Comparison of ENCODE assay signal across 8 cellular contexts in the genomic region with DNA sequence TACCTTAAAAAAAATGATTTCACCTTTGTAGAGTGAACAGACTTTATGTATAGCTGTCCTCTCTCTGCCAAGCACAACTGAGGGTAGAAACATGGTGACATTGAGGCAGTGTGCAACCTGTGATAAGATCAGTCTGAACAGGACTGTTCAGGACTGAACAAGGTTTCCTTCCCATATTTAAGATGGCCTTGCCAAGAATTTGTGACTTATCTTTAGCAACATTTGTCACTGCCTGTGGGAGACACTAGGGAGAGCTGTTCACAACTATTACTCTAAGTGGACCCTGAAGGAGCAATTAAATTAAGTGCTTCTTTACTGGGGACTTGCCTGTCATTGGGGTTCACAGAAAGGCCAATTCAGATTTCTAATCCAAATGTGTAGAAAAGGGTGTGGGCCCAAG. TPM values are rescaled to one million over a fixed set of nuclear protein-coding genes. Genes with fewer than 3 reads are reported as not detected.
DNase-seq lines count a peak whose midpoint lies in the region; ATAC-seq and TF ChIP-seq lines count a peak whose summit lies in the region.
"Had no signal": no experiment of that assay in that cellular context is flagged by ENCODE, and none has a peak within 500 bp of the region (broad histone marks: within the 10 kb centered on the region; RNA-seq: fewer than 3 reads in every experiment).

No MANE protein-coding gene starts in this region.

- no peak overlapping the region for H3K18ac ChIP-seq in mesendoderm (ENCODE audit: low read length)

- H2AK5ac ChIP-seq in mesendoderm (ENCODE audit: low read length) = no peak overlapping the region

- no peaks in the 10 kb centered on the region for H3K4me1 Mint-ChIP-seq in activated CD4-positive, alpha-beta T cell treated with anti-CD3 and anti-CD28 coated beads, Interleukin-2, amount 10 ng/mL, durations not matched to agents 7 days and 5 days

- H3K4ac ChIP-seq in mesendoderm (ENCODE audit: low read depth, low read length) = no peak overlapping the region

- H3K79me2 ChIP-seq in mesendoderm (ENCODE audit: control insufficient read depth, insufficient read depth, low read length) = no peaks in the 10 kb centered on the region

- peak; percentile 66 for ATAC-seq in HG03108 (IDR thresholded peaks at IDR 0.05; ENCODE audit: unreplicated experiment)
- ATAC-seq: sciatic nerve had no signal

- no peak overlapping the region for H3K56ac ChIP-seq in mesendoderm (ENCODE audit: low read length)

- peaks cover 35% of the 10 kb centered on the region for H3K27me3 Mint-ChIP-seq in activated CD4-positive, alpha-beta T cell treated with anti-CD3 and anti-CD28 coated beads, Interleukin-2, amount 10 ng/mL, durations not matched to agents 7 days and 5 days

- H4K8ac ChIP-seq in mesendoderm (ENCODE audit: low read depth, low read length) = no peak overlapping the region

- H3K79me1 ChIP-seq in mesendoderm (ENCODE audit: low read length) = no peaks in the 10 kb centered on the region

- H2BK120ac ChIP-seq in mesendoderm (ENCODE audit: low read depth, low read length) = no peak overlapping the region

- no peak overlapping the region for H4K5ac ChIP-seq in mesendoderm (ENCODE audit: low read length)

- TF ChIP-seq CTCF in GM12875 (IDR thresholded peaks at IDR 0.05; ENCODE audit: borderline replicate concordance, insufficient read depth, low read depth, low read length) = peak; percentile 27; the same call in 1 of the 2 replicates

- DNase-seq in RPMI8226 (peak; percentile 15), mesendoderm (peak; percentile 37), GDM1 (lab: John Stamatoyannopoulos, UW) (no peak)
- no peak for DNase-seq in activated CD4-positive, alpha-beta T cell treated with anti-CD3 and anti-CD28 coated beads, Interleukin-2, amount 10 ng/mL, durations not matched to agents 7 days and 5 days
- no peak for DNase-seq in activated T-cell treated with anti-CD3 and anti-CD28 coated beads, Interleukin-2, amount 50 U/mL, for 48 hours

- no peak overlapping the region for H3K23ac ChIP-seq in mesendoderm (ENCODE audit: low read length)

- no peak overlapping the region for H3K27ac ChIP-seq in mesendoderm (ENCODE audit: low read depth, low read length)

- no peak overlapping the region for H3K4me2 ChIP-seq in mesendoderm (ENCODE audit: low read length)

- H2BK5ac ChIP-seq in mesendoderm (ENCODE audit: low read length) = no peak overlapping the region

- no peak overlapping the region for H3K4me3 Mint-ChIP-seq in activated CD4-positive, alpha-beta T cell treated with anti-CD3 and anti-CD28 coated beads, Interleukin-2, amount 10 ng/mL, durations not matched to agents 7 days and 5 days

- H3K9ac ChIP-seq in mesendoderm (ENCODE audit: low read length) = no peak overlapping the region

- H3K36me3 Mint-ChIP-seq in activated CD4-positive, alpha-beta T cell treated with anti-CD3 and anti-CD28 coated beads, Interleukin-2, amount 10 ng/mL, durations not matched to agents 7 days and 5 days (ENCODE audit: low read depth) = no peaks in the 10 kb centered on the region

- CTCF ChIA-PET in activated CD4-positive, alpha-beta T cell treated with anti-CD3 and anti-CD28 coated beads, Interleukin-2, amount 10 ng/mL, durations not matched to agents 7 days and 5 days (lab: Charles Lee) = interaction anchor here (1.9 kb wide), 1 partner anchor 24 kb away, joined by 5 read pairs; no protein-coding TSS in a partner anchor

- no peaks in the 10 kb centered on the region for H3K36me3 ChIP-seq in mesendoderm (ENCODE audit: control insufficient read depth, insufficient read depth, low read length)

- no peak overlapping the region for H3K27ac Mint-ChIP-seq in activated CD4-positive, alpha-beta T cell treated with anti-CD3 and anti-CD28 coated beads, Interleukin-2, amount 10 ng/mL, durations not matched to agents 7 days and 5 days

- POLR2A ChIA-PET in activated CD4-positive, alpha-beta T cell treated with anti-CD3 and anti-CD28 coated beads, Interleukin-2, amount 10 ng/mL, durations not matched to agents 7 days and 5 days (lab: Charles Lee) = no interaction called here

- H2BK15ac ChIP-seq in mesendoderm (replicated peaks; ENCODE audit: low read depth) = no peak overlapping the region

- no peaks in the 10 kb centered on the region for H3K9me3 Mint-ChIP-seq in activated CD4-positive, alpha-beta T cell treated with anti-CD3 and anti-CD28 coated beads, Interleukin-2, amount 10 ng/mL, durations not matched to agents 7 days and 5 days

- no peaks in the 10 kb centered on the region for H3K27me3 ChIP-seq in mesendoderm (ENCODE audit: insufficient read depth, low read length, poor library complexity)

- no peak overlapping the region for H3K4me3 ChIP-seq in GM12875 (ENCODE audit: low read depth, low read length)
- H3K4me3 ChIP-seq in mesendoderm (ENCODE audit: low read length) = no peak overlapping the region

- H3K4me1 ChIP-seq in mesendoderm (ENCODE audit: control insufficient read depth, low read depth, low read length) = no peaks in the 10 kb centered on the region

RNA-seq across cellular contexts. Expression of a gene that starts 6.7 kb away (rescaled TPM):
- 0.03 TPM for polyA plus RNA-seq in mesendoderm (2013, experiment 1 of 2)
- 0.01 TPM for polyA plus RNA-seq in mesendoderm (2013, experiment 2 of 2)
- total RNA-seq in activated CD4-positive, alpha-beta T cell treated with anti-CD3 and anti-CD28 coated beads, Interleukin-2, amount 10 ng/mL, durations not matched to agents 7 days and 5 days = under 1 TPM; 0.10 to 0.15 TPM
- total RNA-seq: sciatic nerve had no signal

Comparison
In these comparisons a context has a peak if more than half of its experiments do, and no peak if none do; other contexts are left out.
1. DNase-seq: peak in RPMI8226 (single experiment) and mesendoderm (single experiment); none in activated CD4-positive, alpha-beta T cell treated with anti-CD3 and anti-CD28 coated beads, Interleukin-2, amount 10 ng/mL, durations not matched to agents 7 days and 5 days (single experiment), activated T-cell treated with anti-CD3 and anti-CD28 coated beads, Interleukin-2, amount 50 U/mL, for 48 hours (0 of 2) and GDM1 (single experiment).